17 cellular contexts compared by ENCODE assay signal in the genomic region with DNA sequence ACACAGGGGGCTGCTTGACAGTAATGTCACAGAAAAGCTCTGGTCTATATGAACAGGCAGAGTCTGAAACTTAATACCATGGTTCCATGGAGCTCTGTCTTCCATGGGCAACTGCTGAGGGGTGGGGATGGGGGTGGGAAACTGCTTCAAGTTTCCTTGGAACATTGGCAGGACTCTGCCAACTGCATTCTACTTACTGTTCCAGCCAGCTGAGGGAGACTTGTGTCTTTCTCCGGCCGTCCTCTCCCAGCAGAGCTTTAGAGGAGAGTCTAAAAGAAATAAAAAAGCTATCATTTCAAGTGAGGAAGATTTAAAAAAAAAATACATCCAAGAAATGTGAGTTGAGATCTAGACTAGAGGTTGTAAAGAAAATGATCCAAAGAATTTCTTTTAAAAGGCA.
"Had no signal": no experiment of that assay in that cellular context is flagged by ENCODE, and none has a peak within 500 bp of the region (broad histone marks: within the 10 kb centered on the region; RNA-seq: fewer than 3 reads in every experiment).

No MANE protein-coding gene starts in this region.

- ATAC-seq: left lung; natural killer cell treated with Interleukin-12 subunit alpha and Interleukin-12 subunit beta and Interleukin-15 and Interleukin-18, amount 100 ng/mL, for 72 hours; stimulated activated naive CD8-positive, alpha-beta T cell treated with anti-CD3 and anti-CD28 coated beads, Interleukin-15, Interleukin-2, amounts not matched to agents 100 U/mL and 50 U/mL, for 24 hours had no signal

- H3K27me3 Mint-ChIP-seq: activated CD4-positive, alpha-beta memory T cell treated with anti-CD3 and anti-CD28 coated beads for 36 hours; activated naive CD4-positive, alpha-beta T cell treated with anti-CD3 and anti-CD28 coated beads, Interleukin-2, amount 10 ng/mL, durations not matched to agents 7 days and 5 days; natural killer cell treated with Interleukin-12 subunit alpha and Interleukin-12 subunit beta and Interleukin-15 and Interleukin-18, amount 100 ng/mL, for 72 hours had no signal

- H3K9me3 Mint-ChIP-seq: activated CD4-positive, alpha-beta memory T cell treated with anti-CD3 and anti-CD28 coated beads for 36 hours; mesothelial cell of epicardium had no signal

- H3K4me3 ChIP-seq: cardiac muscle cell, hepatocyte, left lung, tibial nerve had no signal

- DNase-seq: activated CD4-positive, alpha-beta memory T cell treated with anti-CD3 and anti-CD28 coated beads for 36 hours; activated CD4-positive, alpha-beta T cell treated with anti-CD3 and anti-CD28 coated beads for 48 hours; activated effector memory CD4-positive, alpha-beta T cell treated with anti-CD3 and anti-CD28 coated beads, Interleukin-2, amount 50 U/mL, for 16 hours; activated naive CD4-positive, alpha-beta T cell treated with anti-CD3 and anti-CD28 coated beads, Interleukin-2, amount 10 ng/mL, durations not matched to agents 7 days and 5 days; dermis blood vessel endothelial cell; effector CD8-positive, alpha-beta T cell; foreskin melanocyte; glutamatergic neuron; immature natural killer cell; left lung; stimulated activated CD4-positive, alpha-beta T cell treated with anti-CD3 and anti-CD28 coated beads, Interleukin-4, amount 100 ng/mL, for 4 hours; stimulated activated naive CD8-positive, alpha-beta T cell treated with anti-CD3 and anti-CD28 coated beads, Interleukin-15, Interleukin-2, amounts not matched to agents 100 U/mL and 50 U/mL, for 24 hours had no signal

- H3K27ac ChIP-seq: cardiac muscle cell, hepatocyte, left lung had no signal

- H3K4me3 Mint-ChIP-seq: activated CD4-positive, alpha-beta memory T cell treated with anti-CD3 and anti-CD28 coated beads for 36 hours; activated naive CD4-positive, alpha-beta T cell treated with anti-CD3 and anti-CD28 coated beads, Interleukin-2, amount 10 ng/mL, durations not matched to agents 7 days and 5 days; immature natural killer cell; mesothelial cell of epicardium; natural killer cell treated with Interleukin-12 subunit alpha and Interleukin-12 subunit beta and Interleukin-15 and Interleukin-18, amount 100 ng/mL, for 72 hours had no signal

- H3K36me3 Mint-ChIP-seq: activated CD4-positive, alpha-beta memory T cell treated with anti-CD3 and anti-CD28 coated beads for 36 hours; activated naive CD4-positive, alpha-beta T cell treated with anti-CD3 and anti-CD28 coated beads, Interleukin-2, amount 10 ng/mL, durations not matched to agents 7 days and 5 days; immature natural killer cell; mesothelial cell of epicardium; natural killer cell treated with Interleukin-12 subunit alpha and Interleukin-12 subunit beta and Interleukin-15 and Interleukin-18, amount 100 ng/mL, for 72 hours had no signal

- H2AFZ ChIP-seq: hepatocyte had no signal

- H3K9me3 ChIP-seq: left lung, tibial nerve had no signal

- H3K4me1 Mint-ChIP-seq: activated naive CD4-positive, alpha-beta T cell treated with anti-CD3 and anti-CD28 coated beads, Interleukin-2, amount 10 ng/mL, durations not matched to agents 7 days and 5 days; immature natural killer cell had no signal

- H3K79me2 ChIP-seq: hepatocyte had no signal

- H3K27ac Mint-ChIP-seq: activated CD4-positive, alpha-beta memory T cell treated with anti-CD3 and anti-CD28 coated beads for 36 hours; activated naive CD4-positive, alpha-beta T cell treated with anti-CD3 and anti-CD28 coated beads, Interleukin-2, amount 10 ng/mL, durations not matched to agents 7 days and 5 days; immature natural killer cell; mesothelial cell of epicardium; natural killer cell treated with Interleukin-12 subunit alpha and Interleukin-12 subunit beta and Interleukin-15 and Interleukin-18, amount 100 ng/mL, for 72 hours had no signal

- H3K4me2 ChIP-seq: hepatocyte had no signal

- H3K27me3 ChIP-seq: cardiac muscle cell, hepatocyte, left lung, tibial nerve had no signal

- H3K36me3 ChIP-seq: cardiac muscle cell, left lung, tibial nerve had no signal
